In genomic region chr2:189440947-189441708, GRCh38 we compare ENCODE assay signal across 8 cellular contexts. TPM values are rescaled to one million over a fixed set of nuclear protein-coding genes. Genes with fewer than 3 reads are reported as not detected.
DNase-seq lines count a peak whose midpoint lies in the region; ATAC-seq, FAIRE-seq and TF ChIP-seq lines count a peak whose summit lies in the region.

Gene WDR75, plus strand, starts transcription at chr2:189441474. Its CDS starts 19 bp downstream, at chr2:189441493.

- peak within 1 kb of the TSS; percentile 70 to 93 for H3K9ac ChIP-seq in kidney (ENCODE audit: low read length in 2 of 2)

- no peaks in the 10 kb centered on the region for H3K9me3 ChIP-seq in kidney (ENCODE audit: control insufficient read depth in 1 of 2, low read length in 2 of 2)

- H3K4me3 ChIP-seq in choroid plexus epithelial cell (ENCODE audit: low read depth, low read length) (peak within 1 kb of the TSS; percentile 84), kidney (ENCODE audit: low read length in 2 of 2) (peak within 1 kb of the TSS; percentile 92 to 100)

- H3K36me3 ChIP-seq in kidney (ENCODE audit: control insufficient read depth in 1 of 2, insufficient read depth in 2 of 2, low read length in 2 of 2), result no peaks in the 10 kb centered on the region

- peak within 1 kb of the TSS; percentile 89 to 93 for H3K27ac ChIP-seq in kidney (ENCODE audit: low read depth in 2 of 2, low read length in 2 of 2)

- FAIRE-seq in kidney (lab: Jason Lieb, UNC), result peak; percentile 79

- DNase-seq in AML-193 (lab: John Stamatoyannopoulos, UW), result peak; percentile 90 to 96
- DNase-seq in NCI-H510A treated with DMSO at 0.1 percent for 48 hours (lab: John Stamatoyannopoulos, UW), result peak; percentile 92
- DNase-seq in activated CD4-positive, alpha-beta T cell treated with anti-CD3 and anti-CD28 coated beads for 24 hours (ENCODE audit: low read depth in 2 of 2), result peak; percentile 87 to 92
- DNase-seq in choroid plexus epithelial cell (ENCODE audit: low read depth), result peak; percentile 97
- peak; percentile 96 for DNase-seq in kidney
- DNase-seq in stimulated activated CD4-positive, alpha-beta T cell treated with anti-CD3 and anti-CD28 coated beads, Interleukin-15, amount 100 ng/mL, for 24 hours, result peak; percentile 96

- TF ChIP-seq POLR2A in GM19193 (IDR thresholded peaks at IDR 0.05; ENCODE audit: extremely low read depth, insufficient read depth, insufficient read length), result peak; percentile 96

- intact Hi-C loops in kidney (cut with DNase I), result no loop called here

- peaks cover 6 to 20% of the 10 kb centered on the region in 2 donors for H3K4me1 ChIP-seq in kidney (ENCODE audit: control insufficient read depth in 1 of 2, insufficient read depth in 1 of 2, low read depth in 1 of 2, low read length in 2 of 2)

- peak; percentile 8 for TF ChIP-seq CTCF in choroid plexus epithelial cell (conservative IDR thresholded peaks at IDR 0.05; ENCODE audit: low read depth, low read length)
- TF ChIP-seq CTCF in kidney (IDR thresholded peaks at IDR 0.05; ENCODE audit: borderline replicate concordance, extremely low read depth, insufficient read depth), result no peak

- peak; percentile 92 for ATAC-seq in HG03439 (IDR thresholded peaks at IDR 0.05; ENCODE audit: unreplicated experiment)

RNA-seq across cellular contexts. Expression of gene WDR75, which starts in this region (rescaled TPM):
- 28.3 TPM for total RNA-seq in kidney
- polyA plus RNA-seq in kidney (ENCODE audit: insufficient read depth, low read depth, low replicate concordance), result 15.6 TPM

Comparison
In these comparisons a context has a peak if more than half of its experiments do, and no peak if none do; other contexts are left out.
1. Peak in every context shown above with its lines: DNase-seq, ATAC-seq, H3K4me3 ChIP-seq and H3K27ac ChIP-seq.